ENCODE assay signal across 11 cellular contexts in genomic region chr11:111539426-111540113, GRCh38. TPM values are rescaled to one million over a fixed set of nuclear protein-coding genes. Genes with fewer than 3 reads are reported as not detected.
A peak's percentile ranks its signal among the peaks of the same experiment; 100 is the strongest.
DNase-seq lines count a peak whose midpoint lies in the region; ATAC-seq and TF ChIP-seq lines count a peak whose summit lies in the region.
"Had no signal": no experiment of that assay in that cellular context is flagged by ENCODE, and none has a peak within 500 bp of the region (broad histone marks: within the 10 kb centered on the region; RNA-seq: fewer than 3 reads in every experiment).

No MANE protein-coding gene starts in this region.

- 72 to 85% methylated on average over 9 of the region's 9 CpGs for WGBS in esophagus squamous epithelium, 2 donors

- H3K36me3 ChIP-seq in SJSA1 (peaks cover 34% of the 10 kb centered on the region), esophagus squamous epithelium (no peaks in the 10 kb centered on the region), gastrocnemius medialis (no peaks in the 10 kb centered on the region)

- H3K4me1 ChIP-seq in SJSA1 (replicated peaks), result peaks cover 29% of the 10 kb centered on the region
- H3K4me1 ChIP-seq in esophagus squamous epithelium, result peaks cover 14 to 30% (median 22%) of the 10 kb centered on the region in 3 donors
- peaks cover 10 to 30% of the 10 kb centered on the region in 2 donors for H3K4me1 ChIP-seq in gastrocnemius medialis

- in situ Hi-C loops in gastrocnemius medialis (cut with MboI; ENCODE audit: low sequenced_read_pairs in 4 of 4), result no loop called here

- intact Hi-C loops in esophagus squamous epithelium (cut with DNase I), result no loop called here
- intact Hi-C loops in gastrocnemius medialis (cut with DNase I; ENCODE audit: low total_unique reads), result no loop called here

- DNase-seq in DMS 273 treated with DMSO at 0.1 percent for 48 hours (lab: John Stamatoyannopoulos, UW) (peak; percentile 80), SJSA1 (ENCODE audit: low read depth in 1 of 2, low spot score in 2 of 2) (no peak), esophagus squamous epithelium (lab: John Stamatoyannopoulos, UW) (no peak), gastrocnemius medialis (no peak), NK-92 (lab: John Stamatoyannopoulos, UW; ENCODE audit: unreplicated experiment) (no peak), epidermal melanocyte (ENCODE audit: insufficient read length, low spot score) (no peak), SK-N-DZ (ENCODE audit: low spot score) (no peak)

- H3K27me3 ChIP-seq in SJSA1 (replicated peaks) (no peaks in the 10 kb centered on the region), esophagus squamous epithelium (peaks cover 0 to 57% (median 3%) of the 10 kb centered on the region in 4 donors), gastrocnemius medialis (no peaks in the 10 kb centered on the region)

- H3K27ac ChIP-seq in SJSA1 (peak overlapping the region; percentile 64), esophagus squamous epithelium (peak overlapping the region in 3 of 4 donors; percentile 27 to 80 (median 44)), gastrocnemius medialis (no peak overlapping the region)

- no peak for TF ChIP-seq CTCF in esophagus squamous epithelium (IDR thresholded peaks at IDR 0.05)
- no peak for TF ChIP-seq CTCF in gastrocnemius medialis (IDR thresholded peaks at IDR 0.05 in 4 of 5, conservative IDR thresholded peaks at IDR 0.05 in 1 of 5)

- ATAC-seq in gastrocnemius medialis (no peak), GM19023 (IDR thresholded peaks at IDR 0.05; ENCODE audit: unreplicated experiment) (no peak)
- ATAC-seq: stimulated activated memory B cell treated with anti-CD40 and anti-IgM and Interleukin-4, amounts not matched to agents 10 μg/mL and 1 μg/mL and 100 μg/mL, for 72 hours had no signal

- peak overlapping the region; percentile 72; the same call in 1 of the 2 replicates for H3K4me3 ChIP-seq in SJSA1
- H3K4me3 ChIP-seq in esophagus squamous epithelium, result peak overlapping the region in 3 of 4 donors; percentile 48 to 76 (median 60)
- H3K4me3 ChIP-seq in gastrocnemius medialis, result peak overlapping the region; percentile 60 to 75 (median 66)

- TF ChIP-seq POLR2A in esophagus squamous epithelium (IDR thresholded peaks at IDR 0.05) (no peak), gastrocnemius medialis (IDR thresholded peaks at IDR 0.05) (no peak)

- no peaks in the 10 kb centered on the region for H3K9me3 ChIP-seq in SJSA1 (replicated peaks)
- no peaks in the 10 kb centered on the region for H3K9me3 ChIP-seq in esophagus squamous epithelium
- no peaks in the 10 kb centered on the region for H3K9me3 ChIP-seq in gastrocnemius medialis

RNA-seq across cellular contexts. Expression of gene LAYN, which starts 0.9 kb away (rescaled TPM):
- total RNA-seq in SJSA1 (2014; rRNA removed; shearing (Covaris generic)), result 94.6 and 104 TPM in 2 replicates
- total RNA-seq in esophagus squamous epithelium (10 to 100 TPM in 2 of 4 donors, 1 to 10 TPM in 2; 1.6 to 13.0 (median 8.9) TPM), gastrocnemius medialis (1 to 10 TPM in 1 of 4 donors, under 1 TPM in 2, not detected in 1; 0.46 to 3.7 (median 0.72) TPM)
- polyA plus RNA-seq in SK-N-DZ (2014; cell fraction: cytosol; rRNA removed), result 42.9 and 44.6 TPM in 2 replicates
- 23.9 and 26.1 TPM in 2 replicates for polyA plus RNA-seq in SK-N-DZ (2014; cell fraction: nucleus; rRNA removed)

RNA-seq across cellular contexts. Expression of gene HOATZ, which starts 25.0 kb away (rescaled TPM):
- not detected in 2 replicates for total RNA-seq in SJSA1 (2014; rRNA removed; shearing (Covaris generic))
- total RNA-seq in esophagus squamous epithelium, result not detected
- total RNA-seq in gastrocnemius medialis, result not detected
- polyA plus RNA-seq in SK-N-DZ (2014; cell fraction: cytosol; rRNA removed), result not detected in 2 replicates
- not detected in 2 replicates for polyA plus RNA-seq in SK-N-DZ (2014; cell fraction: nucleus; rRNA removed)
- total RNA-seq: mononuclear cell had no signal
- polyA plus RNA-seq: adipose tissue had no signal

RNA-seq across cellular contexts. Expression of gene BTG4, which starts 27.4 kb away (rescaled TPM):
- 2.4 TPM in 1 of 2 replicates, not detected in the other for total RNA-seq in SJSA1 (2014; rRNA removed; shearing (Covaris generic))
- not detected for total RNA-seq in esophagus squamous epithelium
- total RNA-seq in gastrocnemius medialis, result not detected
- polyA plus RNA-seq in SK-N-DZ (2014; cell fraction: cytosol; rRNA removed), result not detected in 2 replicates
- not detected in 2 replicates for polyA plus RNA-seq in SK-N-DZ (2014; cell fraction: nucleus; rRNA removed)
- total RNA-seq: mononuclear cell had no signal
- polyA plus RNA-seq: adipose tissue had no signal

Comparison
In these comparisons a context has a peak if more than half of its experiments do, and no peak if none do; other contexts are left out.
1. H3K27ac ChIP-seq: peak in SJSA1 (single experiment) and esophagus squamous epithelium (3 of 4); none in gastrocnemius medialis (0 of 4).
2. Peak in every context shown above with its lines, with median percentiles within 50 percentile points of each other: H3K4me3 ChIP-seq.